Comparison of ENCODE assay signal across 8 cellular contexts in the genomic region with DNA sequence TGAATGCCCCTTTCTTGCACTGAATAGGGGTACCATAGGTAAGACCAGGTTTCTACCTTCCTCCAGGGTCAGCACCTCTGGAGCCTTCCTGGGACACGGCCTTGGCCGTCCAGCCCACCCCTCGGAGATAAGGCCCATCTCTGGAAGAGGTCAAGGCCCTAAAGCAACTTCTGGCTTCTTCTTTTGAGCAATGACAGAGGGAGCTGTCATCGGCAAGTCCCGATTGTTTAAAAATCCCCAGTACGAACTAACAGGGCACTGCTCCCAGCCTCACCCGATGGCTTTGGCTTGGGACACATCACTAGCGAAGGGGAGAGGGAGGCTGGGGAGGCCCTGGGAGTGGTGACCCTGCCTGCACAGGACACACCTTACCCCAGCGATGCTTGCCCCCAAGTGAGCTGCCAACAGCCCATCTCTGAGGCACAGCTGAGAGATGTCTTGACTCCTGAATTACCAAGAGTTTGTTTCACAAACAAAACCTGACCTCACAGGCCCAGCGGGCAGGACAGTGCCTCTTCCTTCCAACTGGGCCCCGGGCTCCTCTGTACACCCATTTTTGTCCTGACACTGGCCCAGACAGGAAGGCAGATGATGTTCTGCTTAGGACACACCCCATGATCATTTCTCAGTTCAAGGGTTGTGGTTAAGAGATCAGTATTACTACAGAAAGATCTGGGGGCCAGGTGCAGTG. TPM values are rescaled to one million over a fixed set of nuclear protein-coding genes. Genes with fewer than 3 reads are reported as not detected.
A peak's percentile ranks its signal among the peaks of the same experiment; 100 is the strongest.
DNase-seq lines count a peak whose midpoint lies in the region; ATAC-seq and TF ChIP-seq lines count a peak whose summit lies in the region.

No MANE protein-coding gene starts in this region.

- peak overlapping the region in 2 of 5 experiments; percentile 31 to 53 for H3K4me3 Mint-ChIP-seq in brain
- H3K4me3 Mint-ChIP-seq in neural crest cell, result peak overlapping the region; percentile 72

- ATAC-seq in HG03175 (IDR thresholded peaks at IDR 0.05; ENCODE audit: unreplicated experiment), result peak; percentile 46
- ATAC-seq in GM19463 (IDR thresholded peaks at IDR 0.05; ENCODE audit: unreplicated experiment), result no peak

- H3K9me3 Mint-ChIP-seq in brain, result peaks cover 0 to 2% (median 0%) of the 10 kb centered on the region in 5 experiments
- no peaks in the 10 kb centered on the region for H3K9me3 Mint-ChIP-seq in neural crest cell

- H3K27ac Mint-ChIP-seq in brain, result peak overlapping the region in 4 of 5 experiments; percentile 9 to 81 (median 68)
- peak overlapping the region; percentile 71 for H3K27ac Mint-ChIP-seq in neural crest cell (ENCODE audit: unreplicated experiment)

- intact Hi-C loops in posterior vena cava (cut with DNase I), result no loop called here

- peak; percentile 24 for TF ChIP-seq POLR2A in GM10847 (IDR thresholded peaks at IDR 0.05; ENCODE audit: extremely low read depth, insufficient read length)

- peaks cover 36% of the 10 kb centered on the region for H3K4me1 Mint-ChIP-seq in brain
- H3K4me1 Mint-ChIP-seq in neural crest cell, result peaks cover 13% of the 10 kb centered on the region

- H3K36me3 Mint-ChIP-seq in brain, result peaks cover 6% of the 10 kb centered on the region
- H3K36me3 Mint-ChIP-seq in neural crest cell (ENCODE audit: low read depth), result peaks cover 4% of the 10 kb centered on the region

- H3K27me3 Mint-ChIP-seq in brain (no peaks in the 10 kb centered on the region), neural crest cell (ENCODE audit: low read depth) (no peaks in the 10 kb centered on the region)

- TF ChIP-seq CTCF in brain (conservative IDR thresholded peaks at IDR 0.05), result no peak
- TF ChIP-seq CTCF in neural crest cell (conservative IDR thresholded peaks at IDR 0.05), result no peak

- no peak for DNase-seq in neural crest cell (ENCODE audit: low read depth, low spot score)
- no peak for DNase-seq in NCI-H1930 (lab: John Stamatoyannopoulos, UW)
- no peak for DNase-seq in OCI-M2 (lab: John Stamatoyannopoulos, UW; ENCODE audit: unreplicated experiment)
- no peak for DNase-seq in posterior vena cava (ENCODE audit: low spot score)

RNA-seq across cellular contexts. Expression of a gene that starts 4.8 kb away (rescaled TPM):
- 88.2 TPM for polyA plus RNA-seq in brain (ENCODE audit: insufficient read depth, low read depth, low replicate concordance)
- total RNA-seq in neural crest cell (19.3 and 23.0 TPM in 2 replicates), posterior vena cava (10 to 100 TPM; 44.5 to 58.1 TPM)

RNA-seq across cellular contexts. Expression of a gene that starts 13.7 kb away (rescaled TPM):
- 45.3 TPM for polyA plus RNA-seq in brain (ENCODE audit: insufficient read depth, low read depth, low replicate concordance)
- total RNA-seq in neural crest cell, result 48.7 and 53.9 TPM in 2 replicates
- 1 to 10 TPM; 1.1 to 1.4 TPM for total RNA-seq in posterior vena cava

RNA-seq across cellular contexts. Expression of a gene that starts 14.0 kb away (rescaled TPM):
- polyA plus RNA-seq in brain (ENCODE audit: insufficient read depth, low read depth, low replicate concordance), result 36.1 TPM
- total RNA-seq in neural crest cell, result 38.1 and 41.9 TPM in 2 replicates
- 10 to 100 TPM in 1 of 2 donors, 1 to 10 TPM in 1; 6.1 to 13.6 TPM for total RNA-seq in posterior vena cava

RNA-seq across cellular contexts. Expression of a gene that starts 27.0 kb away (rescaled TPM):
- polyA plus RNA-seq in brain (ENCODE audit: insufficient read depth, low read depth, low replicate concordance), result not detected
- total RNA-seq in neural crest cell (not detected in 2 replicates), posterior vena cava (not detected)

RNA-seq across cellular contexts. Expression of a gene that starts 40.9 kb away (rescaled TPM):
- 66.4 TPM for polyA plus RNA-seq in brain (ENCODE audit: insufficient read depth, low read depth, low replicate concordance)
- 123 and 134 TPM in 2 replicates for total RNA-seq in neural crest cell
- 1 to 10 TPM in 1 of 2 donors, under 1 TPM in 1; 0.19 to 1.7 TPM for total RNA-seq in posterior vena cava

Comparison
In these comparisons a context has a peak if more than half of its experiments do, and no peak if none do; other contexts are left out.
1. RNA of a gene that starts 13.7 kb away (total RNA-seq): 48.7 to 53.9 TPM in neural crest cell; 1.1 to 1.4 TPM in posterior vena cava; every median in the first group is over 10 times any median in the second.